1 cellular context compared by ENCODE assay signal in genomic region chr2:231463698-231464575, GRCh38.
TF ChIP-seq lines count a peak whose summit lies in the region.

A gene with protein sequence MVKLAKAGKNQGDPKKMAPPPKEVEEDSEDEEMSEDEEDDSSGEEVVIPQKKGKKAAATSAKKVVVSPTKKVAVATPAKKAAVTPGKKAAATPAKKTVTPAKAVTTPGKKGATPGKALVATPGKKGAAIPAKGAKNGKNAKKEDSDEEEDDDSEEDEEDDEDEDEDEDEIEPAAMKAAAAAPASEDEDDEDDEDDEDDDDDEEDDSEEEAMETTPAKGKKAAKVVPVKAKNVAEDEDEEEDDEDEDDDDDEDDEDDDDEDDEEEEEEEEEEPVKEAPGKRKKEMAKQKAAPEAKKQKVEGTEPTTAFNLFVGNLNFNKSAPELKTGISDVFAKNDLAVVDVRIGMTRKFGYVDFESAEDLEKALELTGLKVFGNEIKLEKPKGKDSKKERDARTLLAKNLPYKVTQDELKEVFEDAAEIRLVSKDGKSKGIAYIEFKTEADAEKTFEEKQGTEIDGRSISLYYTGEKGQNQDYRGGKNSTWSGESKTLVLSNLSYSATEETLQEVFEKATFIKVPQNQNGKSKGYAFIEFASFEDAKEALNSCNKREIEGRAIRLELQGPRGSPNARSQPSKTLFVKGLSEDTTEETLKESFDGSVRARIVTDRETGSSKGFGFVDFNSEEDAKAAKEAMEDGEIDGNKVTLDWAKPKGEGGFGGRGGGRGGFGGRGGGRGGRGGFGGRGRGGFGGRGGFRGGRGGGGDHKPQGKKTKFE (minus strand): TSS chr2:231464484. CDS start chr2:231464353, 131 bp downstream.

TF ChIP-seq in HEK293, 187 proteins besides CTCF, POLR2A, EP300 and RAD21 (continued from another document and continues in another):
- TF ChIP-seq KLF8 (tag by site-specific recombination; IDR thresholded peaks at IDR 0.05), result 0 out of 2 replicates have a peak, but pooled peaks have one; percentile 40
- TF ChIP-seq, protein P1, sequence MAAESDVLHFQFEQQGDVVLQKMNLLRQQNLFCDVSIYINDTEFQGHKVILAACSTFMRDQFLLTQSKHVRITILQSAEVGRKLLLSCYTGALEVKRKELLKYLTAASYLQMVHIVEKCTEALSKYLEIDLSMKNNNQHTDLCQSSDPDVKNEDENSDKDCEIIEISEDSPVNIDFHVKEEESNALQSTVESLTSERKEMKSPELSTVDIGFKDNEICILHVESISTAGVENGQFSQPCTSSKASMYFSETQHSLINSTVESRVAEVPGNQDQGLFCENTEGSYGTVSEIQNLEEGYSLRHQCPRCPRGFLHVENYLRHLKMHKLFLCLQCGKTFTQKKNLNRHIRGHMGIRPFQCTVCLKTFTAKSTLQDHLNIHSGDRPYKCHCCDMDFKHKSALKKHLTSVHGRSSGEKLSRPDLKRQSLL (tag by site-specific recombination; IDR thresholded peaks at IDR 0.05), result no peak
- peak; percentile 58; the same call in 1 of the 2 replicates for TF ChIP-seq KLF9 (tag by site-specific recombination; IDR thresholded peaks at IDR 0.05; ENCODE audit: low read depth)
- no peak for TF ChIP-seq ZNF473 (tag by site-specific recombination; IDR thresholded peaks at IDR 0.05)
- no peak for TF ChIP-seq SETDB1 (IDR thresholded peaks at IDR 0.05; ENCODE audit: insufficient read length, low read length)
- TF ChIP-seq REPIN1 (tag by site-specific recombination; IDR thresholded peaks at IDR 0.05; ENCODE audit: low read depth), result peak; percentile 32; the same call in 1 of the 2 replicates
- TF ChIP-seq ZNF664 (tag by site-specific recombination; IDR thresholded peaks at IDR 0.05), result no peak
- TF ChIP-seq WT1 (tag by site-specific recombination; IDR thresholded peaks at IDR 0.05), result no peak
- TF ChIP-seq OSR2 (tag by site-specific recombination; IDR thresholded peaks at IDR 0.05), result peak; percentile 36; the same call in 1 of the 2 replicates
- TF ChIP-seq ZNF623 (tag by site-specific recombination; IDR thresholded peaks at IDR 0.05), result no peak
- TF ChIP-seq OVOL3 (tag by site-specific recombination; IDR thresholded peaks at IDR 0.05), result 0 out of 2 replicates have a peak, but pooled peaks have one; percentile 17
- TF ChIP-seq ZNF211 (tag by site-specific recombination; IDR thresholded peaks at IDR 0.05; ENCODE audit: low read depth), result no peak
- TF ChIP-seq ZNF266 (tag by site-specific recombination; IDR thresholded peaks at IDR 0.05; ENCODE audit: low read depth), result no peak
- no peak for TF ChIP-seq TSHZ1 (tag by site-specific recombination; IDR thresholded peaks at IDR 0.05; ENCODE audit: borderline replicate concordance)
- no peak for TF ChIP-seq ZSCAN30 (tag by site-specific recombination; IDR thresholded peaks at IDR 0.05)
- TF ChIP-seq ZNF596 (tag by site-specific recombination; IDR thresholded peaks at IDR 0.05), result no peak
- TF ChIP-seq ZNF544 (tag by site-specific recombination; IDR thresholded peaks at IDR 0.05), result no peak
- TF ChIP-seq BCL11A (tag by site-specific recombination; IDR thresholded peaks at IDR 0.05; ENCODE audit: low read depth), result no peak
- peak; percentile 42; the same call in 1 of the 2 replicates for TF ChIP-seq GLIS1 (tag by site-specific recombination; IDR thresholded peaks at IDR 0.05)
- no peak for TF ChIP-seq ZNF140 (tag by site-specific recombination; IDR thresholded peaks at IDR 0.05)
- no peak for TF ChIP-seq ZNF324 (tag by site-specific recombination; IDR thresholded peaks at IDR 0.05)
- no peak for TF ChIP-seq ZNF184 (tag by site-specific recombination; IDR thresholded peaks at IDR 0.05)
- TF ChIP-seq, protein P2, sequence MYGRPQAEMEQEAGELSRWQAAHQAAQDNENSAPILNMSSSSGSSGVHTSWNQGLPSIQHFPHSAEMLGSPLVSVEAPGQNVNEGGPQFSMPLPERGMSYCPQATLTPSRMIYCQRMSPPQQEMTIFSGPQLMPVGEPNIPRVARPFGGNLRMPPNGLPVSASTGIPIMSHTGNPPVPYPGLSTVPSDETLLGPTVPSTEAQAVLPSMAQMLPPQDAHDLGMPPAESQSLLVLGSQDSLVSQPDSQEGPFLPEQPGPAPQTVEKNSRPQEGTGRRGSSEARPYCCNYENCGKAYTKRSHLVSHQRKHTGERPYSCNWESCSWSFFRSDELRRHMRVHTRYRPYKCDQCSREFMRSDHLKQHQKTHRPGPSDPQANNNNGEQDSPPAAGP (tag by site-specific recombination; IDR thresholded peaks at IDR 0.05), result no peak
- TF ChIP-seq GFI1B (tag by site-specific recombination; IDR thresholded peaks at IDR 0.05), result no peak
- no peak for TF ChIP-seq ZBTB10 (tag by site-specific recombination; IDR thresholded peaks at IDR 0.05)
- TF ChIP-seq GLIS2 (tag by site-specific recombination; IDR thresholded peaks at IDR 0.05), result no peak
- TF ChIP-seq ZNF114 (tag by site-specific recombination; IDR thresholded peaks at IDR 0.05), result no peak
- TF ChIP-seq ZNF10 (tag by site-specific recombination; IDR thresholded peaks at IDR 0.05), result no peak
- TF ChIP-seq, protein P3, sequence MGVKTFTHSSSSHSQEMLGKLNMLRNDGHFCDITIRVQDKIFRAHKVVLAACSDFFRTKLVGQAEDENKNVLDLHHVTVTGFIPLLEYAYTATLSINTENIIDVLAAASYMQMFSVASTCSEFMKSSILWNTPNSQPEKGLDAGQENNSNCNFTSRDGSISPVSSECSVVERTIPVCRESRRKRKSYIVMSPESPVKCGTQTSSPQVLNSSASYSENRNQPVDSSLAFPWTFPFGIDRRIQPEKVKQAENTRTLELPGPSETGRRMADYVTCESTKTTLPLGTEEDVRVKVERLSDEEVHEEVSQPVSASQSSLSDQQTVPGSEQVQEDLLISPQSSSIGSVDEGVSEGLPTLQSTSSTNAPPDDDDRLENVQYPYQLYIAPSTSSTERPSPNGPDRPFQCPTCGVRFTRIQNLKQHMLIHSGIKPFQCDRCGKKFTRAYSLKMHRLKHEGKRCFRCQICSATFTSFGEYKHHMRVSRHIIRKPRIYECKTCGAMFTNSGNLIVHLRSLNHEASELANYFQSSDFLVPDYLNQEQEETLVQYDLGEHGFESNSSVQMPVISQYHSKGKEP (tag by site-specific recombination; IDR thresholded peaks at IDR 0.05), result no peak
- peak; percentile 47; the same call in 1 of the 2 replicates for TF ChIP-seq REST (tag by site-specific recombination; IDR thresholded peaks at IDR 0.05)
- TF ChIP-seq ZNF423 (tag by site-specific recombination; IDR thresholded peaks at IDR 0.05), result no peak
- no peak for TF ChIP-seq ZNF112 (tag by site-specific recombination; IDR thresholded peaks at IDR 0.05)
- TF ChIP-seq ZNF677 (tag by site-specific recombination; IDR thresholded peaks at IDR 0.05), result no peak
- TF ChIP-seq ZNF221 (tag by site-specific recombination; IDR thresholded peaks at IDR 0.05; ENCODE audit: borderline replicate concordance), result no peak
- TF ChIP-seq ZNF223 (tag by site-specific recombination; IDR thresholded peaks at IDR 0.05), result no peak
- no peak for TF ChIP-seq ZNF19 (tag by site-specific recombination; IDR thresholded peaks at IDR 0.05; ENCODE audit: low read depth)
- TF ChIP-seq ZNF529 (tag by site-specific recombination; IDR thresholded peaks at IDR 0.05; ENCODE audit: insufficient replicate concordance), result no peak
- TF ChIP-seq ZNF747 (tag by site-specific recombination; IDR thresholded peaks at IDR 0.05), result no peak
- TF ChIP-seq ZNF335 (tag by site-specific recombination; conservative IDR thresholded peaks at IDR 0.05), result peak; percentile 75
- TF ChIP-seq, protein P4, sequence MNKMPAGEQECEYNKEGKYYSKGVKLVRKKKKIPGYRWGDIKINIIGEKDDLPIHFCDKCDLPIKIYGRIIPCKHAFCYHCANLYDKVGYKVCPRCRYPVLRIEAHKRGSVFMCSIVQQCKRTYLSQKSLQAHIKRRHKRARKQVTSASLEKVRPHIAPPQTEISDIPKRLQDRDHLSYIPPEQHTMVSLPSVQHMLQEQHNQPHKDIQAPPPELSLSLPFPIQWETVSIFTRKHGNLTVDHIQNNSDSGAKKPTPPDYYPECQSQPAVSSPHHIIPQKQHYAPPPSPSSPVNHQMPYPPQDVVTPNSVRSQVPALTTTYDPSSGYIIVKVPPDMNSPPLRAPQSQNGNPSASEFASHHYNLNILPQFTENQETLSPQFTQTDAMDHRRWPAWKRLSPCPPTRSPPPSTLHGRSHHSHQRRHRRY (tag by site-specific recombination; IDR thresholded peaks at IDR 0.05), result 0 out of 2 replicates have a peak, but pooled peaks have one; percentile 7
- TF ChIP-seq, protein P5, sequence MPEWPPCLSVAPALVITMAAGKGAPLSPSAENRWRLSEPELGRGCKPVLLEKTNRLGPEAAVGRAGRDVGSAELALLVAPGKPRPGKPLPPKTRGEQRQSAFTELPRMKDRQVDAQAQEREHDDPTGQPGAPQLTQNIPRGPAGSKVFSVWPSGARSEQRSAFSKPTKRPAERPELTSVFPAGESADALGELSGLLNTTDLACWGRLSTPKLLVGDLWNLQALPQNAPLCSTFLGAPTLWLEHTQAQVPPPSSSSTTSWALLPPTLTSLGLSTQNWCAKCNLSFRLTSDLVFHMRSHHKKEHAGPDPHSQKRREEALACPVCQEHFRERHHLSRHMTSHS (tag by site-specific recombination; IDR thresholded peaks at IDR 0.05), result no peak
- no peak for TF ChIP-seq TCF7L2 (IDR thresholded peaks at IDR 0.05; ENCODE audit: borderline replicate concordance, low read depth, low read length)
- no peak for TF ChIP-seq ZNF658 (tag by site-specific recombination; IDR thresholded peaks at IDR 0.05)
- TF ChIP-seq ZNF692 (tag by site-specific recombination; IDR thresholded peaks at IDR 0.05), result peak; percentile 98
- no peak for TF ChIP-seq IKZF3 (tag by site-specific recombination; IDR thresholded peaks at IDR 0.05)
